8 cellular contexts compared by ENCODE assay signal in genomic region chr16:81723098-81723723, GRCh38. TPM values are rescaled to one million over a fixed set of nuclear protein-coding genes. Genes with fewer than 3 reads are reported as not detected.
A peak's percentile ranks its signal among the peaks of the same experiment; 100 is the strongest.
DNase-seq lines count a peak whose midpoint lies in the region; ATAC-seq and TF ChIP-seq lines count a peak whose summit lies in the region.

No MANE protein-coding gene starts in this region.

- no peak overlapping the region for H3K4me2 ChIP-seq in KMS-11

- H3K79me2 ChIP-seq in KMS-11 (ENCODE audit: insufficient read depth, low read depth): peaks cover 4% of the 10 kb centered on the region; the same call in 1 of the 2 replicates

- H2AFZ ChIP-seq in KMS-11 (ENCODE audit: low read depth): 0 out of 2 replicates have a peak overlapping the region, but pooled peaks have one; percentile 9

- H3K4me3 ChIP-seq in KMS-11 (IDR thresholded peaks at IDR 0.05; ENCODE audit: insufficient read depth, low read depth, low read length) (no peak overlapping the region), psoas muscle (no peak overlapping the region)

- peaks cover 6% of the 10 kb centered on the region for H3K4me1 Mint-ChIP-seq in activated T-helper 2 cell treated with anti-CD3 and anti-CD28 coated beads, Interferon-gamma antibody, Interleukin-2, Interleukin-4, amounts not matched to agents 10 μg/mL and 5 μg/mL and 100 μg/mL, durations not matched to agents 14 hours and 24 hours and 36 hours (ENCODE audit: low read depth)
- H3K4me1 Mint-ChIP-seq in glutamatergic neuron (ENCODE audit: low read depth, unreplicated experiment): peaks cover 2% of the 10 kb centered on the region

- peaks cover 14% of the 10 kb centered on the region for H3K9me3 Mint-ChIP-seq in activated T-helper 2 cell treated with anti-CD3 and anti-CD28 coated beads, Interferon-gamma antibody, Interleukin-2, Interleukin-4, amounts not matched to agents 10 μg/mL and 5 μg/mL and 100 μg/mL, durations not matched to agents 14 hours and 24 hours and 36 hours
- no peaks in the 10 kb centered on the region for H3K9me3 Mint-ChIP-seq in glutamatergic neuron (ENCODE audit: unreplicated experiment)

- in situ Hi-C loops in G401 (cut with HindIII; ENCODE audit: low sequenced_read_pairs): no loop called here

- H3K9me3 ChIP-seq in psoas muscle: no peaks in the 10 kb centered on the region

- no peaks in the 10 kb centered on the region for H3K27me3 ChIP-seq in KMS-11 (ENCODE audit: insufficient read depth, low read depth)
- peaks cover 0 to 1% (median 0%) of the 10 kb centered on the region in 3 donors for H3K27me3 ChIP-seq in psoas muscle (ENCODE audit: insufficient read depth in 3 of 3, low read length in 2 of 3)

- WGBS in psoas muscle, 3 donors: 40 to 52% (median 49%) methylated on average over 8 of the region's 8 CpGs

- H3K27me3 Mint-ChIP-seq in activated T-helper 2 cell treated with anti-CD3 and anti-CD28 coated beads, Interferon-gamma antibody, Interleukin-2, Interleukin-4, amounts not matched to agents 10 μg/mL and 5 μg/mL and 100 μg/mL, durations not matched to agents 14 hours and 24 hours and 36 hours (ENCODE audit: low read depth): peaks cover 4% of the 10 kb centered on the region
- peaks cover 3% of the 10 kb centered on the region for H3K27me3 Mint-ChIP-seq in glutamatergic neuron (ENCODE audit: unreplicated experiment)

- no peaks in the 10 kb centered on the region for H3K36me3 ChIP-seq in KMS-11 (ENCODE audit: insufficient read depth)
- no peaks in the 10 kb centered on the region for H3K36me3 ChIP-seq in psoas muscle (ENCODE audit: insufficient read depth in 1 of 2, low read depth in 1 of 2)

- ATAC-seq in GM21576 (IDR thresholded peaks at IDR 0.05; ENCODE audit: unreplicated experiment): peak; percentile 78
- peak; percentile 58 to 81 (median 66) for ATAC-seq in psoas muscle
- ATAC-seq in HG02970 (IDR thresholded peaks at IDR 0.05; ENCODE audit: low FRiP score, unreplicated experiment): no peak

- H3K27ac Mint-ChIP-seq in activated T-helper 2 cell treated with anti-CD3 and anti-CD28 coated beads, Interferon-gamma antibody, Interleukin-2, Interleukin-4, amounts not matched to agents 10 μg/mL and 5 μg/mL and 100 μg/mL, durations not matched to agents 14 hours and 24 hours and 36 hours: no peak overlapping the region
- H3K27ac Mint-ChIP-seq in glutamatergic neuron (ENCODE audit: unreplicated experiment): no peak overlapping the region

- no peak overlapping the region for H3K27ac ChIP-seq in KMS-11
- H3K27ac ChIP-seq in psoas muscle: no peak overlapping the region

- H3K4me1 ChIP-seq in KMS-11 (ENCODE audit: low read depth, poor library complexity, severe bottlenecking) (peaks cover 50% of the 10 kb centered on the region), psoas muscle (no peaks in the 10 kb centered on the region)

- no peak overlapping the region for H3K4me3 Mint-ChIP-seq in activated T-helper 2 cell treated with anti-CD3 and anti-CD28 coated beads, Interferon-gamma antibody, Interleukin-2, Interleukin-4, amounts not matched to agents 10 μg/mL and 5 μg/mL and 100 μg/mL, durations not matched to agents 14 hours and 24 hours and 36 hours (ENCODE audit: low read depth)
- H3K4me3 Mint-ChIP-seq in glutamatergic neuron (ENCODE audit: unreplicated experiment): no peak overlapping the region

- TF ChIP-seq CTCF in KMS-11 (conservative IDR thresholded peaks at IDR 0.05; ENCODE audit: low read depth, low read length) (peak; percentile 84), glutamatergic neuron (IDR thresholded peaks at IDR 0.05; ENCODE audit: partially characterized antibody, unreplicated experiment) (peak; percentile 56), psoas muscle (IDR thresholded peaks at IDR 0.05) (peak; percentile 59)

- peaks cover 14% of the 10 kb centered on the region for H3K36me3 Mint-ChIP-seq in activated T-helper 2 cell treated with anti-CD3 and anti-CD28 coated beads, Interferon-gamma antibody, Interleukin-2, Interleukin-4, amounts not matched to agents 10 μg/mL and 5 μg/mL and 100 μg/mL, durations not matched to agents 14 hours and 24 hours and 36 hours (ENCODE audit: low read depth)
- no peaks in the 10 kb centered on the region for H3K36me3 Mint-ChIP-seq in glutamatergic neuron (ENCODE audit: unreplicated experiment)

- DNase-seq in G401 (ENCODE audit: low spot score): peak; percentile 87
- peak; percentile 75 for DNase-seq in NOMO-1 treated with DMSO at 0.1 percent for 48 hours (lab: John Stamatoyannopoulos, UW; ENCODE audit: unreplicated experiment)
- peak; percentile 23 for DNase-seq in activated T-helper 2 cell treated with anti-CD3 and anti-CD28 coated beads, Interferon-gamma antibody, Interleukin-2, Interleukin-4, amounts not matched to agents 10 μg/mL and 5 μg/mL and 100 μg/mL, durations not matched to agents 14 hours and 24 hours and 36 hours (ENCODE audit: low spot score)
- DNase-seq in glutamatergic neuron: no peak
- DNase-seq in psoas muscle: no peak

- no peaks in the 10 kb centered on the region for H4K20me1 ChIP-seq in KMS-11 (ENCODE audit: insufficient read depth)

- intact Hi-C loops in activated T-helper 2 cell treated with anti-CD3 and anti-CD28 coated beads, Interferon-gamma antibody, Interleukin-2, Interleukin-4, amounts not matched to agents 10 μg/mL and 5 μg/mL and 100 μg/mL, durations not matched to agents 14 hours and 24 hours and 36 hours (cut with micrococcal nuclease): loop anchor here (1.0 kb wide), 3 partner anchors 100 to 357 kb away; no protein-coding TSS in a partner anchor
- intact Hi-C loops in psoas muscle (cut with DNase I): loop anchor here (1.0 to 10.0 kb wide), 5 partner anchors 101 to 518 kb away; no protein-coding TSS in a partner anchor

- no peak overlapping the region for H3K9ac ChIP-seq in KMS-11

RNA-seq across cellular contexts. Expression of gene PLCG2, which starts 55.9 kb away (rescaled TPM):
- 34.8 and 42.4 TPM in 2 replicates for total RNA-seq in G401 (2014; rRNA removed; shearing (Covaris generic))
- total RNA-seq in activated T-helper 2 cell treated with anti-CD3 and anti-CD28 coated beads, Interferon-gamma antibody, Interleukin-2, Interleukin-4, amounts not matched to agents 10 μg/mL and 5 μg/mL and 100 μg/mL, durations not matched to agents 14 hours and 24 hours and 36 hours: 7.1 and 9.6 TPM in 2 replicates
- total RNA-seq in glutamatergic neuron (ENCODE audit: unreplicated experiment): 0.49 TPM
- 1 to 10 TPM; 2.5 to 4.8 (median 3.0) TPM for total RNA-seq in psoas muscle
- polyA plus RNA-seq in psoas muscle: 1 to 10 TPM in 2 of 3 donors, under 1 TPM in 1; 0.96 to 1.2 (median 1.1) TPM

Comparison
In these comparisons a context has a peak if more than half of its experiments do, and no peak if none do; other contexts are left out.
1. DNase-seq: peak in G401 (single experiment), NOMO-1 treated with DMSO at 0.1 percent for 48 hours (single experiment) and activated T-helper 2 cell treated with anti-CD3 and anti-CD28 coated beads, Interferon-gamma antibody, Interleukin-2, Interleukin-4, amounts not matched to agents 10 μg/mL and 5 μg/mL and 100 μg/mL, durations not matched to agents 14 hours and 24 hours and 36 hours (single experiment); none in glutamatergic neuron (single experiment) and psoas muscle (0 of 2).
2. Peak in every context shown above with its lines, with median percentiles within 50 percentile points of each other: CTCF ChIP-seq.